In the genomic region with DNA sequence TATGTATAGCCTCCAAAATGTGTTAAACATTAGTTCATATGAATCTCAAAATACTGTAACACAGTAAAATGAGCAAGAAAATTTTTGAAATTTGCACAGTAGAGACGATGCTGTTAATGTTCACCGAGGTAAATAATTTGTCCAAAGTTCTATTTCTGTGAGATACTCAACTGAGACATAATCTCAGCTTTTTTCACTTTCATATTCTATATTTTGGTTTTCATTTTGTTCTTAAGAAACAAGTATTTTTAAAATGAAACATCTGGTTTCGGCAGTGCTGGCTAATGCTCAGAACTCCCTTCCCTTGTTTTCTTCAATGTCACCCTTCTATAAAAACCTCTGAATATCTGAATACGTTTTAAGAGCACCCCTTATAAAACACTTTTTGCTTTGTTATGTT, we compare ENCODE assay signal across 9 cellular contexts.
DNase-seq lines count a peak whose midpoint lies in the region; ATAC-seq and TF ChIP-seq lines count a peak whose summit lies in the region.
"Had no signal": no experiment of that assay in that cellular context is flagged by ENCODE, and none has a peak within 500 bp of the region (broad histone marks: within the 10 kb centered on the region; RNA-seq: fewer than 3 reads in every experiment).

No MANE protein-coding gene starts in this region.

- DNase-seq in GM12864 (ENCODE audit: low read depth) (peak; percentile 7), NAMALWA (ENCODE audit: low spot score) (peak; percentile 5), dermis blood vessel endothelial cell (no peak), upper lobe of right lung (no peak), DMS114 treated with DMSO at 0.1 percent for 48 hours (lab: John Stamatoyannopoulos, UW; ENCODE audit: unreplicated experiment) (no peak)
- no peak for DNase-seq in activated CD4-positive, alpha-beta T cell treated with anti-CD3 and anti-CD28 coated beads, Interleukin-2, amount 50 U/mL, for 1 hour
- DNase-seq: NCI-H1105 had no signal

- no peak overlapping the region for H3K27ac ChIP-seq in upper lobe of right lung

- no peaks in the 10 kb centered on the region for H3K27me3 ChIP-seq in upper lobe of right lung

- TF ChIP-seq CTCF in GM12864 (IDR thresholded peaks at IDR 0.05; ENCODE audit: low read depth, low read length, missing control alignments): no peak
- no peak for TF ChIP-seq CTCF in upper lobe of right lung (IDR thresholded peaks at IDR 0.05)

- peak; percentile 62 for ATAC-seq in GM19468 (IDR thresholded peaks at IDR 0.05; ENCODE audit: extremely low read depth, unreplicated experiment)
- ATAC-seq in HG02938 (IDR thresholded peaks at IDR 0.05; ENCODE audit: unreplicated experiment): peak; percentile 65
- ATAC-seq in upper lobe of right lung: no peak

- no peaks in the 10 kb centered on the region for H3K4me1 ChIP-seq in upper lobe of right lung

- H3K36me3 ChIP-seq in upper lobe of right lung: no peaks in the 10 kb centered on the region

- H3K4me3 ChIP-seq in GM12864 (ENCODE audit: low read depth, low read length): no peak overlapping the region
- no peak overlapping the region for H3K4me3 ChIP-seq in upper lobe of right lung

- intact Hi-C loops in upper lobe of right lung (cut with DNase I): no loop called here

- no peaks in the 10 kb centered on the region for H3K9me3 ChIP-seq in upper lobe of right lung

Comparison
In these comparisons a context has a peak if more than half of its experiments do, and no peak if none do; other contexts are left out.
1. DNase-seq: peak in GM12864 (single experiment) and NAMALWA (single experiment); none in activated CD4-positive, alpha-beta T cell treated with anti-CD3 and anti-CD28 coated beads, Interleukin-2, amount 50 U/mL, for 1 hour (single experiment), dermis blood vessel endothelial cell (single experiment), upper lobe of right lung (single experiment) and DMS114 treated with DMSO at 0.1 percent for 48 hours (single experiment).